Comparison of ENCODE assay signal across 9 cellular contexts in the genomic region with DNA sequence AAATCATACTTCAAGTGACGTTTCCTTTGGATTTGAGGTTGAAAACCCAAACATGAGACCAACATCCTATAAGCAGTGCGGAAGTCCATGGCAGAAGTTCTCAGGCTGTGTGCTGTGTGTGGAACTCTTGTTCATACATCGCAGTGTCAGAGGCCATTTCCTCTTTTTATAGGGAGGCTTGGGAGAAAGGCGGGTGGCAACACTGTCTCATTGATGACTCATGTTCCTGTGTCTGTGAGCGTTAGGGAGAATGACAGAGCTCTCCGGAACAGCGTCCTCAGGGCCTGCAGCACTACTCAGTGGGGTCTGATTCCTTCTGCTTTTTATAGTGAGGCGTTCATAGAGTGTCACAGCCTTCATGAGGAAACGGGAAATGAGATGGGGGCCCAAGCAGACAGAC.
DNase-seq lines count a peak whose midpoint lies in the region; ATAC-seq lines count a peak whose summit lies in the region.
"Had no signal": no experiment of that assay in that cellular context is flagged by ENCODE, and none has a peak within 500 bp of the region (broad histone marks: within the 10 kb centered on the region; RNA-seq: fewer than 3 reads in every experiment).

No MANE protein-coding gene starts in this region.

- H3K27me3 Mint-ChIP-seq in activated T-cell treated with anti-CD3 and anti-CD28 coated beads, Interleukin-2, amount 50 U/mL, for 24 hours = peaks cover 6% of the 10 kb centered on the region

- H3K9me3 Mint-ChIP-seq in activated T-cell treated with anti-CD3 and anti-CD28 coated beads, Interleukin-2, amount 50 U/mL, for 24 hours = no peaks in the 10 kb centered on the region
- H3K9me3 Mint-ChIP-seq: activated T-cell treated with anti-CD3 and anti-CD28 coated beads, Interleukin-2, amount 50 U/mL, for 4 hours had no signal

- H3K36me3 Mint-ChIP-seq in activated T-cell treated with anti-CD3 and anti-CD28 coated beads, Interleukin-2, amount 50 U/mL, for 24 hours (ENCODE audit: low read depth) = no peaks in the 10 kb centered on the region

- no peak overlapping the region for H3K27ac Mint-ChIP-seq in activated T-cell treated with anti-CD3 and anti-CD28 coated beads, Interleukin-2, amount 50 U/mL, for 24 hours

- peak; percentile 83 for ATAC-seq in stimulated activated naive CD8-positive, alpha-beta T cell treated with anti-CD3 and anti-CD28 coated beads, Interleukin-15, Interleukin-2, amounts not matched to agents 100 U/mL and 50 U/mL, for 24 hours

- DNase-seq in activated T-cell treated with anti-CD3 and anti-CD28 coated beads, Interleukin-2, amount 50 U/mL, for 48 hours = peak; percentile 17 to 24
- DNase-seq in activated T-cell treated with anti-CD3 and anti-CD28 coated beads, Interleukin-2, amount 50 U/mL, for 24 hours = no peak
- DNase-seq in HT-29 (ENCODE audit: low spot score) (peak; percentile 90), amniotic epithelial cell (ENCODE audit: low read depth) (peak; percentile 82), inferior parietal cortex (ENCODE audit: extremely low spot score) (peak; percentile 47), cerebellum (ENCODE audit: low spot score) (no peak)
- peak; percentile 13 for DNase-seq in stimulated activated naive CD8-positive, alpha-beta T cell treated with anti-CD3 and anti-CD28 coated beads, Interleukin-15, Interleukin-2, amounts not matched to agents 100 U/mL and 50 U/mL, for 24 hours
- no peak for DNase-seq in stimulated activated CD4-positive, alpha-beta T cell treated with anti-CD3 and anti-CD28 coated beads, Interleukin-12 subunit alpha, Interleukin-12 subunit beta, amount 100 ng/mL, for 4 hours
- DNase-seq: activated T-cell treated with anti-CD3 and anti-CD28 coated beads, Interleukin-2, amount 50 U/mL, for 4 hours had no signal

- no peak overlapping the region for H3K4me3 Mint-ChIP-seq in activated T-cell treated with anti-CD3 and anti-CD28 coated beads, Interleukin-2, amount 50 U/mL, for 24 hours
- H3K4me3 Mint-ChIP-seq: activated T-cell treated with anti-CD3 and anti-CD28 coated beads, Interleukin-2, amount 50 U/mL, for 4 hours had no signal

- peaks cover 6% of the 10 kb centered on the region for H3K4me1 Mint-ChIP-seq in activated T-cell treated with anti-CD3 and anti-CD28 coated beads, Interleukin-2, amount 50 U/mL, for 24 hours (ENCODE audit: low read depth)

Comparison
In these comparisons a context has a peak if more than half of its experiments do, and no peak if none do; other contexts are left out.
1. DNase-seq: peak in activated T-cell treated with anti-CD3 and anti-CD28 coated beads, Interleukin-2, amount 50 U/mL, for 48 hours (2 of 2), HT-29 (single experiment), amniotic epithelial cell (single experiment), inferior parietal cortex (single experiment) and stimulated activated naive CD8-positive, alpha-beta T cell treated with anti-CD3 and anti-CD28 coated beads, Interleukin-15, Interleukin-2, amounts not matched to agents 100 U/mL and 50 U/mL, for 24 hours (single experiment); none in activated T-cell treated with anti-CD3 and anti-CD28 coated beads, Interleukin-2, amount 50 U/mL, for 24 hours (single experiment), cerebellum (single experiment) and stimulated activated CD4-positive, alpha-beta T cell treated with anti-CD3 and anti-CD28 coated beads, Interleukin-12 subunit alpha, Interleukin-12 subunit beta, amount 100 ng/mL, for 4 hours (single experiment).